ENCODE assay signal across 13 cellular contexts in the genomic region with DNA sequence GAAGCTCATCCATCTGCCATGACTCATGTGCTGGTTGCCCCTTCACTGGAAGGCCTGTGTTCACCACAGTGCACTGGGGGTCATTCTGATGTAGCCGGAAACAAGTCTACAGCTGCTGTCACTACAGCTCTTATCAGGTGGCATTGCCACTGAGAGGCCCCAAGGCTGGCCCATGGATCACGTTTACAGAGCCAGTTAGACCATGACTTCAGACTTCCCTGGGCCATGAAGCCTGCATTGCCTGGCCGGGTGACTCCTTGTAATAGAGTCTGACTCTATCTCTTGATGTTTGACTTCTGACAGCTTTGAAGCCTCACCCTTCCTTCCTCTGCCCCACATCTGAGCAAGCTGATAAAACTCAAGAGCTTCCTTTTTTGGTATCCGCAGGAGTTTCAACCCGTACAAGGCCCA.
DNase-seq lines count a peak whose midpoint lies in the region; ATAC-seq and TF ChIP-seq lines count a peak whose summit lies in the region.
"Had no signal": no experiment of that assay in that cellular context is flagged by ENCODE, and none has a peak within 500 bp of the region (broad histone marks: within the 10 kb centered on the region; RNA-seq: fewer than 3 reads in every experiment).

No MANE protein-coding gene starts in this region.

- peaks cover 0 to 28% (median 15%) of the 10 kb centered on the region in 8 donors for H3K9me3 ChIP-seq in spleen

- no peak for TF ChIP-seq CTCF in spleen (IDR thresholded peaks at IDR 0.05 in 8 of 11, conservative IDR thresholded peaks at IDR 0.05 in 3 of 11)

- intact Hi-C loops in spleen (cut with DNase I; ENCODE audit: low total_unique reads) = no loop called here

- H3K36me3 ChIP-seq in spleen = no peaks in the 10 kb centered on the region

- no peaks in the 10 kb centered on the region for H3K27me3 ChIP-seq in spleen (replicated peaks in 1 of 7)

- TF ChIP-seq POLR2A in spleen (IDR thresholded peaks at IDR 0.05) = no peak

- ATAC-seq in esophagus mucosa (peak; percentile 37), HG03039 (IDR thresholded peaks at IDR 0.05; ENCODE audit: unreplicated experiment) (no peak), GM21528 (IDR thresholded peaks at IDR 0.05; ENCODE audit: low FRiP score, unreplicated experiment) (no peak)
- ATAC-seq: K562 had no signal

- H3K27ac ChIP-seq in spleen = peak overlapping the region in 6 of 8 donors; percentile 13 to 74 (median 62)
- H3K27ac ChIP-seq: PC-9, VCaP had no signal

- WGBS in spleen, 5 donors = 10 to 18% (median 15%) methylated on average over 4 to 5 of the region's 5 CpGs

- peak; percentile 18 for DNase-seq in activated T-cell treated with anti-CD3 and anti-CD28 coated beads, Interleukin-2, amount 50 U/mL, for 1 hour
- DNase-seq in activated T-cell treated with anti-CD3 and anti-CD28 coated beads for 4 hours (no peak), SKM-1 treated with dmso at 0.1 percent for 144 hours (lab: John Stamatoyannopoulos, UW; ENCODE audit: unreplicated experiment) (peak; percentile 77), spleen (peak; percentile 84), DMS153 treated with DMSO at 0.1 percent for 48 hours (lab: John Stamatoyannopoulos, UW; ENCODE audit: unreplicated experiment) (no peak)
- DNase-seq: NCI-H2107; PC-9; stimulated activated CD4-positive, alpha-beta T cell treated with anti-CD3 and anti-CD28 coated beads, Interleukin-12 subunit alpha, Interleukin-12 subunit beta, amount 100 ng/mL, for 4 hours had no signal

- H3K4me3 ChIP-seq in spleen = no peak overlapping the region
- H3K4me3 ChIP-seq: K562, PC-9 had no signal

- peaks cover 0 to 4% (median 0%) of the 10 kb centered on the region in 6 donors for H3K4me1 ChIP-seq in spleen

Comparison
In these comparisons a context has a peak if more than half of its experiments do, and no peak if none do; other contexts are left out.
1. DNase-seq: peak in activated T-cell treated with anti-CD3 and anti-CD28 coated beads, Interleukin-2, amount 50 U/mL, for 1 hour (single experiment), SKM-1 treated with dmso at 0.1 percent for 144 hours (single experiment) and spleen (single experiment); none in activated T-cell treated with anti-CD3 and anti-CD28 coated beads for 4 hours (single experiment) and DMS153 treated with DMSO at 0.1 percent for 48 hours (single experiment).